In the genomic region with DNA sequence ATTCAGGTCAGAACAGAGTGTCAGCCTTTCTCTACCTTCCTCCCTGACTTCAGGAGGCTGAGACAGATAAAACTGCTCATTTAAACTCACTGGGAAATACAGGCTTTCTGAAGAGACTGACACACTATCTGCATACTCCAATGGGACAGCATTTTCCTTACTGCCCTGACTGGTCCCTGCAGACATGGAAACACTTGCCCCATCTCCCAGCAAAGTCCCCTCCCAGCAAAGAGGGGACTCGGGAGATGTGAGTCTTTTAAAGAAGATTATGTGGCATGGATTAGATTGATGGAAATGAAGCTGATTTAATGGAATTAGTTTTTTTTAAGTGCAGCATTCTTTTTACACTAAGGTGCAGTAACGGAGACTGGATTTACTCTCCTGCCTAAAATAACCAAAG, we compare ENCODE assay signal across 32 cellular contexts.
"Had no signal": no experiment of that assay in that cellular context is flagged by ENCODE, and none has a peak within 500 bp of the region (broad histone marks: within the 10 kb centered on the region; RNA-seq: fewer than 3 reads in every experiment).

No MANE protein-coding gene starts in this region.

- H3K9me3 ChIP-seq: ascending aorta, breast epithelium had no signal

- H3K27ac Mint-ChIP-seq: activated B cell treated with CpG ODN at 0.5 μM for 24 hours; activated CD4-positive, alpha-beta memory T cell treated with anti-CD3 and anti-CD28 coated beads, Interleukin-2, amount 10 ng/mL, durations not matched to agents 7 days and 5 days; activated CD4-positive, alpha-beta T cell treated with anti-CD3 and anti-CD28 coated beads, Interleukin-2, amount 10 ng/mL, durations not matched to agents 7 days and 5 days; activated CD8-positive, alpha-beta memory T cell treated with anti-CD3 and anti-CD28 coated beads, Interleukin-2, amount 10 ng/mL, durations not matched to agents 7 days and 5 days; activated CD8-positive, alpha-beta T cell treated with anti-CD3 and anti-CD28 coated beads, Interleukin-2, amount 10 ng/mL, durations not matched to agents 7 days and 5 days; activated naive CD4-positive, alpha-beta T cell treated with anti-CD3 and anti-CD28 coated beads, Interleukin-2, amount 10 ng/mL, durations not matched to agents 7 days and 5 days; activated naive CD4-positive, alpha-beta T cell treated with anti-CD3 and anti-CD28 coated beads, Interleukin-2, amount 50 U/mL, for 24 hours; activated naive CD8-positive, alpha-beta T cell; activated naive CD8-positive, alpha-beta T cell treated with anti-CD3 and anti-CD28 coated beads, Interleukin-2, amount 10 ng/mL, durations not matched to agents 7 days and 5 days; activated naive CD8-positive, alpha-beta T cell treated with anti-CD3 and anti-CD28 coated beads, Interleukin-2, amount 50 U/mL, for 24 hours; activated T-cell treated with anti-CD3 and anti-CD28 coated beads, Interleukin-2, amount 50 U/mL, for 24 hours; activated T-helper 2 cell treated with anti-CD3 and anti-CD28 coated beads, Interferon-gamma antibody, Interleukin-2, Interleukin-4, amounts not matched to agents 10 μg/mL and 5 μg/mL and 100 μg/mL, durations not matched to agents 14 hours and 24 hours and 36 hours; T-helper 1 cell treated with Interleukin-12 subunit alpha and Interleukin-12 subunit beta and Interleukin-4 antibody, amounts not matched to agents 30 μg/mL and 1 μg/mL, for 36 hours; T-helper 2 cell treated with Interferon-gamma antibody and Interleukin-4, amounts not matched to agents 5 μg/mL and 100 μg/mL, for 36 hours had no signal

- H3K9me3 Mint-ChIP-seq: activated CD4-positive, alpha-beta memory T cell treated with anti-CD3 and anti-CD28 coated beads, Interleukin-2, amount 10 ng/mL, durations not matched to agents 7 days and 5 days; activated CD4-positive, alpha-beta T cell treated with anti-CD3 and anti-CD28 coated beads, Interleukin-2, amount 10 ng/mL, durations not matched to agents 7 days and 5 days; activated naive CD4-positive, alpha-beta T cell treated with anti-CD3 and anti-CD28 coated beads, Interleukin-2, amount 10 ng/mL, durations not matched to agents 7 days and 5 days; activated naive CD8-positive, alpha-beta T cell treated with anti-CD3 and anti-CD28 coated beads, Interleukin-2, amount 10 ng/mL, durations not matched to agents 7 days and 5 days; activated T-cell treated with anti-CD3 and anti-CD28 coated beads, Interleukin-2, amount 50 U/mL, for 24 hours; activated T-helper 2 cell treated with anti-CD3 and anti-CD28 coated beads, Interferon-gamma antibody, Interleukin-2, Interleukin-4, amounts not matched to agents 10 μg/mL and 5 μg/mL and 100 μg/mL, durations not matched to agents 14 hours and 24 hours and 36 hours; T-helper 1 cell treated with Interleukin-12 subunit alpha and Interleukin-12 subunit beta and Interleukin-4 antibody, amounts not matched to agents 30 μg/mL and 1 μg/mL, for 36 hours; T-helper 2 cell treated with Interferon-gamma antibody and Interleukin-4, amounts not matched to agents 5 μg/mL and 100 μg/mL, for 36 hours had no signal

- H3K4me1 ChIP-seq: ascending aorta, breast epithelium had no signal

- H3K4me3 ChIP-seq: ascending aorta, breast epithelium had no signal

- H3K36me3 ChIP-seq: ascending aorta, brain microvascular endothelial cell, breast epithelium had no signal

- H3K4me3 Mint-ChIP-seq: activated B cell treated with CpG ODN at 0.5 μM for 24 hours; activated CD4-positive, alpha-beta memory T cell treated with anti-CD3 and anti-CD28 coated beads, Interleukin-2, amount 10 ng/mL, durations not matched to agents 7 days and 5 days; activated CD4-positive, alpha-beta T cell treated with anti-CD3 and anti-CD28 coated beads, Interleukin-2, amount 10 ng/mL, durations not matched to agents 7 days and 5 days; activated CD8-positive, alpha-beta memory T cell treated with anti-CD3 and anti-CD28 coated beads, Interleukin-2, amount 10 ng/mL, durations not matched to agents 7 days and 5 days; activated CD8-positive, alpha-beta T cell treated with anti-CD3 and anti-CD28 coated beads, Interleukin-2, amount 10 ng/mL, durations not matched to agents 7 days and 5 days; activated naive CD4-positive, alpha-beta T cell treated with anti-CD3 and anti-CD28 coated beads, Interleukin-2, amount 10 ng/mL, durations not matched to agents 7 days and 5 days; activated naive CD4-positive, alpha-beta T cell treated with anti-CD3 and anti-CD28 coated beads, Interleukin-2, amount 50 U/mL, for 24 hours; activated naive CD8-positive, alpha-beta T cell; activated naive CD8-positive, alpha-beta T cell treated with anti-CD3 and anti-CD28 coated beads, Interleukin-2, amount 10 ng/mL, durations not matched to agents 7 days and 5 days; activated naive CD8-positive, alpha-beta T cell treated with anti-CD3 and anti-CD28 coated beads, Interleukin-2, amount 50 U/mL, for 24 hours; activated T-cell treated with anti-CD3 and anti-CD28 coated beads, Interleukin-2, amount 50 U/mL, for 24 hours; T-helper 1 cell treated with Interleukin-12 subunit alpha and Interleukin-12 subunit beta and Interleukin-4 antibody, amounts not matched to agents 30 μg/mL and 1 μg/mL, for 36 hours; T-helper 2 cell treated with Interferon-gamma antibody and Interleukin-4, amounts not matched to agents 5 μg/mL and 100 μg/mL, for 36 hours had no signal

- H3K4me1 Mint-ChIP-seq: activated B cell treated with CpG ODN at 0.5 μM for 24 hours; activated CD4-positive, alpha-beta memory T cell treated with anti-CD3 and anti-CD28 coated beads, Interleukin-2, amount 10 ng/mL, durations not matched to agents 7 days and 5 days; activated CD4-positive, alpha-beta T cell treated with anti-CD3 and anti-CD28 coated beads, Interleukin-2, amount 10 ng/mL, durations not matched to agents 7 days and 5 days; activated CD8-positive, alpha-beta memory T cell treated with anti-CD3 and anti-CD28 coated beads, Interleukin-2, amount 10 ng/mL, durations not matched to agents 7 days and 5 days; activated naive CD4-positive, alpha-beta T cell treated with anti-CD3 and anti-CD28 coated beads, Interleukin-2, amount 10 ng/mL, durations not matched to agents 7 days and 5 days; activated naive CD4-positive, alpha-beta T cell treated with anti-CD3 and anti-CD28 coated beads, Interleukin-2, amount 50 U/mL, for 24 hours; activated naive CD8-positive, alpha-beta T cell treated with anti-CD3 and anti-CD28 coated beads, Interleukin-2, amount 10 ng/mL, durations not matched to agents 7 days and 5 days; activated naive CD8-positive, alpha-beta T cell treated with anti-CD3 and anti-CD28 coated beads, Interleukin-2, amount 50 U/mL, for 24 hours had no signal

- H3K27ac ChIP-seq: ascending aorta, brain microvascular endothelial cell, breast epithelium had no signal

- H3K27me3 ChIP-seq: ascending aorta, brain microvascular endothelial cell, breast epithelium had no signal

- H3K27me3 Mint-ChIP-seq: activated CD8-positive, alpha-beta memory T cell treated with anti-CD3 and anti-CD28 coated beads, Interleukin-2, amount 10 ng/mL, durations not matched to agents 7 days and 5 days; activated naive CD4-positive, alpha-beta T cell treated with anti-CD3 and anti-CD28 coated beads, Interleukin-2, amount 10 ng/mL, durations not matched to agents 7 days and 5 days had no signal

- DNase-seq: activated B cell treated with CpG ODN at 0.5 μM for 24 hours; activated CD4-positive, alpha-beta memory T cell treated with anti-CD3 and anti-CD28 coated beads, Interleukin-2, amount 10 ng/mL, durations not matched to agents 7 days and 5 days; activated CD4-positive, alpha-beta T cell treated with anti-CD3 and anti-CD28 coated beads for 48 hours; activated CD4-positive, alpha-beta T cell treated with anti-CD3 and anti-CD28 coated beads, Interleukin-2, amount 10 ng/mL, durations not matched to agents 7 days and 5 days; activated CD4-positive, alpha-beta T cell treated with anti-CD3 and anti-CD28 coated beads, Interleukin-2, amount 50 U/mL, for 48 hours; activated CD4-positive, CD25-positive, alpha-beta regulatory T cell treated with anti-CD3 and anti-CD28 coated beads, Interleukin-2, amount 50 U/mL, for 72 hours; activated CD8-positive, alpha-beta memory T cell treated with anti-CD3 and anti-CD28 coated beads for 24 hours; activated CD8-positive, alpha-beta memory T cell treated with anti-CD3 and anti-CD28 coated beads, Interleukin-2, amount 10 ng/mL, durations not matched to agents 7 days and 5 days; activated CD8-positive, alpha-beta memory T cell treated with anti-CD3 and anti-CD28 coated beads, Interleukin-2, amount 50 U/mL, for 48 hours; activated CD8-positive, alpha-beta T cell treated with anti-CD3 and anti-CD28 coated beads, Interleukin-2, amount 10 ng/mL, durations not matched to agents 7 days and 5 days; activated effector memory CD4-positive, alpha-beta T cell treated with Interleukin-2 at 50 U/mL for 16 hours; activated gamma-delta T cell; activated naive CD4-positive, alpha-beta T cell treated with anti-CD3 and anti-CD28 coated beads, Interleukin-2, amount 10 ng/mL, durations not matched to agents 7 days and 5 days; activated naive CD4-positive, alpha-beta T cell treated with Interleukin-2 at 50 U/mL for 16 hours; activated naive CD8-positive, alpha-beta T cell treated with anti-CD3 and anti-CD28 coated beads, Interleukin-2, amount 10 ng/mL, durations not matched to agents 7 days and 5 days; activated naive CD8-positive, alpha-beta T cell treated with anti-CD3 and anti-CD28 coated beads, Interleukin-2, amount 50 U/mL, for 24 hours; activated T-cell treated with anti-CD3 and anti-CD28 coated beads, Interleukin-2, amount 50 U/mL, for 24 hours; activated T-cell treated with anti-CD3 and anti-CD28 coated beads, Interleukin-2, amount 50 U/mL, for 48 hours; amygdala; anterior cingulate cortex; brain microvascular endothelial cell; central memory CD4-positive, alpha-beta T cell; T-helper 1 cell; T-helper 2 cell; T-helper 9 cell had no signal

- H3K36me3 Mint-ChIP-seq: activated CD8-positive, alpha-beta memory T cell treated with anti-CD3 and anti-CD28 coated beads, Interleukin-2, amount 10 ng/mL, durations not matched to agents 7 days and 5 days; activated naive CD4-positive, alpha-beta T cell treated with anti-CD3 and anti-CD28 coated beads, Interleukin-2, amount 10 ng/mL, durations not matched to agents 7 days and 5 days; activated naive CD4-positive, alpha-beta T cell treated with anti-CD3 and anti-CD28 coated beads, Interleukin-2, amount 50 U/mL, for 24 hours; activated naive CD8-positive, alpha-beta T cell; activated naive CD8-positive, alpha-beta T cell treated with anti-CD3 and anti-CD28 coated beads, Interleukin-2, amount 10 ng/mL, durations not matched to agents 7 days and 5 days had no signal
